Comparison of ENCODE assay signal across 1 cellular context in genomic region chr19:58009666-58010301, GRCh38.
TF ChIP-seq lines count a peak whose summit lies in the region.

No MANE protein-coding gene starts in this region.

TF ChIP-seq in K562, 482 proteins besides CTCF, POLR2A, EP300 and RAD21 (continued from another document):
- TF ChIP-seq AFF1 (IDR thresholded peaks at IDR 0.05; ENCODE audit: low read depth in 1 of 2, partially characterized antibody in 2 of 2) (no peak), E2F6 (IDR thresholded peaks at IDR 0.05; ENCODE audit: borderline replicate concordance in 1 of 2, extremely low read depth in 1 of 2, insufficient read depth in 1 of 2, insufficient read length in 1 of 2, low read depth in 1 of 2, low read length in 1 of 2, poor library complexity in 1 of 2, severe bottlenecking in 1 of 2) (peak in 1 of 2 experiments; percentile 6), IRF1 (CRISPR knock-in tag; IDR thresholded peaks at IDR 0.05; ENCODE audit: borderline replicate concordance) (no peak), ATF1 (CRISPR knock-in tag; IDR thresholded peaks at IDR 0.05) (peak; percentile 70), ATF1 (tag; IDR thresholded peaks at IDR 0.05) (peak; percentile 87), ZFP91 (CRISPR knock-in tag; IDR thresholded peaks at IDR 0.05) (no peak), SMAD2 (IDR thresholded peaks at IDR 0.05; ENCODE audit: low read depth, low read length) (no peak), DMBX1 (CRISPR knock-in tag; IDR thresholded peaks at IDR 0.05; ENCODE audit: borderline replicate concordance) (no peak), ATF7 (IDR thresholded peaks at IDR 0.05) (peak; percentile 83), MTA1 (IDR thresholded peaks at IDR 0.05; ENCODE audit: borderline replicate concordance) (peak; percentile 92), CGGBP1 (CRISPR knock-in tag; IDR thresholded peaks at IDR 0.05) (no peak), ZNF311 (CRISPR knock-in tag; IDR thresholded peaks at IDR 0.05) (no peak), CXXC5 (CRISPR knock-in tag; IDR thresholded peaks at IDR 0.05) (peak; percentile 76), ZNF639 (CRISPR knock-in tag; conservative IDR thresholded peaks at IDR 0.05 in 1 of 2, IDR thresholded peaks at IDR 0.05 in 1 of 2) (no peak), CREM (IDR thresholded peaks at IDR 0.05; ENCODE audit: low read depth) (peak; percentile 96), CEBPZ (IDR thresholded peaks at IDR 0.05; ENCODE audit: borderline replicate concordance, low read depth, low read length) (no peak), POLR2G (IDR thresholded peaks at IDR 0.05; ENCODE audit: low read depth, low read length) (0 out of 2 replicates have a peak, but pooled peaks have one; percentile 26), ZNF644 (tag; IDR thresholded peaks at IDR 0.05; ENCODE audit: low read depth) (no peak), ATF3 (IDR thresholded peaks at IDR 0.05) (peak; percentile 86), ATF3 (CRISPR knock-in tag; conservative IDR thresholded peaks at IDR 0.05) (no peak), FOXK1 (CRISPR knock-in tag; IDR thresholded peaks at IDR 0.05; ENCODE audit: borderline replicate concordance) (no peak), CEBPG (CRISPR knock-in tag; IDR thresholded peaks at IDR 0.05) (no peak), CEBPG (tag; conservative IDR thresholded peaks at IDR 0.05 in 1 of 2, IDR thresholded peaks at IDR 0.05 in 1 of 2) (peak; percentile 20 to 34; a peak in 1 of 4 replicates), PRDM10 (IDR thresholded peaks at IDR 0.05; ENCODE audit: partially characterized antibody) (no peak), BCLAF1 (IDR thresholded peaks at IDR 0.05; ENCODE audit: borderline replicate concordance in 1 of 2, control insufficient read depth in 1 of 2, low read depth in 2 of 2, low read length in 1 of 2) (no peak), MCM2 (IDR thresholded peaks at IDR 0.05; ENCODE audit: low read depth) (no peak), TFE3 (CRISPR knock-in tag; IDR thresholded peaks at IDR 0.05) (no peak), DIDO1 (tag; IDR thresholded peaks at IDR 0.05; ENCODE audit: low read depth) (peak; percentile 77; the same call in 1 of the 2 replicates), ZC3H8 (IDR thresholded peaks at IDR 0.05) (no peak), TFAM (CRISPR knock-in tag; conservative IDR thresholded peaks at IDR 0.05) (no peak)
